Comparison of ENCODE assay signal across 1 cellular context in the genomic region with DNA sequence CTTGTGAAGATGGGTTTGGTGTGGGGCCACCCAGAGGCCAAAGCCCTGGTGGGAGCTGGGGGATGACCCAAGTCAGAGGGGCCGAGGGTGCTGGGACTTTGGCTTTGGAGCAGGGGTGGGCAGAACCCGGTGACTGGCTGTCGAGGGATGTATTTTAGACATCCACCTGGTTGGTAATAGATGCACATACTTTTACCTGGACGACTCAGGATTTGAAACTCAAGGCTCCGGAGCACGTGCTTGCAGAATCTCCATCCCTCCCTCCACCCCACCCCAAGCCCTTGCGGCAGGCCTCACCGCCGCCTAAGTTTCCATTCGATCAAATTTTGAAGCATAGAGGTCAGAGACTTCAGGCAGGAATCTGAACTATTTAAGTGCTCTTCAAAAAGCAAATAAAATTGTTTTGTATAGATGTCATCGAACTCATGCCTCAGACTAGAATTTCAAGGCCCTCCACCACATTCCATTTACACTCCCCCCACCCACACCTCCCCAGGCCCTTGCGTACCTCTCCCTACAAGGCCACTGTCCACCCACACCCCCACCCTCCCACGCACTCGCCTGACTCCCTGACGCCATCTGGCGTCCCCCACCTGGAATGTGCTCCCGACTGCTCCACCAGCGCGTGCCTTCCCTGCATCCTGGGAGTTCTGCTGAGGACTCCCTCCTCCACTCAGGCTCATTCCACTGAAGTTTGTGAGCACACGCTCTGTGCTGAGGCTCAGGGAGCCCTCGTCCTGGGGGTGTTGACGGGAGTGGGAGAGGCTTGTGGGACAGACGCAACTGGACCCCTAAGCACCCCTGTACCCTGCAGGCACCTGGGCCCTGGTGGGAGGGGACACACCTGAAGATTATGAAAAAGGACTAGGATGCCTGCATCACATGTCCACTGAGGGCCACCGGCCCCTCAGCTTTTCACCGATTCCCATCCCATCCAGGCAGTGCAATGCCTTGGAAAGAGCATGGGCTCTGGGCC.
A peak's percentile ranks its signal among the peaks of the same experiment; 100 is the strongest.
TF ChIP-seq lines count a peak whose summit lies in the region.

No MANE protein-coding gene starts in this region.

TF ChIP-seq in HepG2, 621 proteins besides CTCF, POLR2A, EP300 and RAD21 (continued from another document and continues in another):
- TF ChIP-seq, protein P1, sequence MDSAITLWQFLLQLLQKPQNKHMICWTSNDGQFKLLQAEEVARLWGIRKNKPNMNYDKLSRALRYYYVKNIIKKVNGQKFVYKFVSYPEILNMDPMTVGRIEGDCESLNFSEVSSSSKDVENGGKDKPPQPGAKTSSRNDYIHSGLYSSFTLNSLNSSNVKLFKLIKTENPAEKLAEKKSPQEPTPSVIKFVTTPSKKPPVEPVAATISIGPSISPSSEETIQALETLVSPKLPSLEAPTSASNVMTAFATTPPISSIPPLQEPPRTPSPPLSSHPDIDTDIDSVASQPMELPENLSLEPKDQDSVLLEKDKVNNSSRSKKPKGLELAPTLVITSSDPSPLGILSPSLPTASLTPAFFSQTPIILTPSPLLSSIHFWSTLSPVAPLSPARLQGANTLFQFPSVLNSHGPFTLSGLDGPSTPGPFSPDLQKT (CRISPR knock-in tag; IDR thresholded peaks at IDR 0.05; ENCODE audit: borderline replicate concordance): no peak
- TF ChIP-seq, protein P2, sequence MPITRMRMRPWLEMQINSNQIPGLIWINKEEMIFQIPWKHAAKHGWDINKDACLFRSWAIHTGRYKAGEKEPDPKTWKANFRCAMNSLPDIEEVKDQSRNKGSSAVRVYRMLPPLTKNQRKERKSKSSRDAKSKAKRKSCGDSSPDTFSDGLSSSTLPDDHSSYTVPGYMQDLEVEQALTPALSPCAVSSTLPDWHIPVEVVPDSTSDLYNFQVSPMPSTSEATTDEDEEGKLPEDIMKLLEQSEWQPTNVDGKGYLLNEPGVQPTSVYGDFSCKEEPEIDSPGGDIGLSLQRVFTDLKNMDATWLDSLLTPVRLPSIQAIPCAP (CRISPR knock-in tag; IDR thresholded peaks at IDR 0.05; ENCODE audit: low read depth): no peak; the same call in 1 of the 2 replicates
- TF ChIP-seq MTA1 (CRISPR knock-in tag; IDR thresholded peaks at IDR 0.05; ENCODE audit: borderline replicate concordance): peak; percentile 70; the same call in 1 of the 2 replicates
- TF ChIP-seq SMARCC2 (IDR thresholded peaks at IDR 0.05): no peak
- TF ChIP-seq NFIC (IDR thresholded peaks at IDR 0.05; ENCODE audit: low read length): no peak
- TF ChIP-seq, protein P3, sequence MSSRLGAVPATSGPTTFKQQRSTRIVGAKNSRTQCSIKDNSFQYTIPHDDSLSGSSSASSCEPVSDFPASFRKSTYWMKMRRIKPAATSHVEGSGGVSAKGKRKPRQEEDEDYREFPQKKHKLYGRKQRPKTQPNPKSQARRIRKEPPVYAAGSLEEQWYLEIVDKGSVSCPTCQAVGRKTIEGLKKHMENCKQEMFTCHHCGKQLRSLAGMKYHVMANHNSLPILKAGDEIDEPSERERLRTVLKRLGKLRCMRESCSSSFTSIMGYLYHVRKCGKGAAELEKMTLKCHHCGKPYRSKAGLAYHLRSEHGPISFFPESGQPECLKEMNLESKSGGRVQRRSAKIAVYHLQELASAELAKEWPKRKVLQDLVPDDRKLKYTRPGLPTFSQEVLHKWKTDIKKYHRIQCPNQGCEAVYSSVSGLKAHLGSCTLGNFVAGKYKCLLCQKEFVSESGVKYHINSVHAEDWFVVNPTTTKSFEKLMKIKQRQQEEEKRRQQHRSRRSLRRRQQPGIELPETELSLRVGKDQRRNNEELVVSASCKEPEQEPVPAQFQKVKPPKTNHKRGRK (CRISPR knock-in tag; IDR thresholded peaks at IDR 0.05): no peak
- TF ChIP-seq ZNF883 (CRISPR knock-in tag; IDR thresholded peaks at IDR 0.05; ENCODE audit: not compliant biosample characterization): no peak
- no peak for TF ChIP-seq RFXANK (CRISPR knock-in tag; IDR thresholded peaks at IDR 0.05)
- no peak for TF ChIP-seq DNMT1 (CRISPR knock-in tag; IDR thresholded peaks at IDR 0.05)
- TF ChIP-seq, protein P4, sequence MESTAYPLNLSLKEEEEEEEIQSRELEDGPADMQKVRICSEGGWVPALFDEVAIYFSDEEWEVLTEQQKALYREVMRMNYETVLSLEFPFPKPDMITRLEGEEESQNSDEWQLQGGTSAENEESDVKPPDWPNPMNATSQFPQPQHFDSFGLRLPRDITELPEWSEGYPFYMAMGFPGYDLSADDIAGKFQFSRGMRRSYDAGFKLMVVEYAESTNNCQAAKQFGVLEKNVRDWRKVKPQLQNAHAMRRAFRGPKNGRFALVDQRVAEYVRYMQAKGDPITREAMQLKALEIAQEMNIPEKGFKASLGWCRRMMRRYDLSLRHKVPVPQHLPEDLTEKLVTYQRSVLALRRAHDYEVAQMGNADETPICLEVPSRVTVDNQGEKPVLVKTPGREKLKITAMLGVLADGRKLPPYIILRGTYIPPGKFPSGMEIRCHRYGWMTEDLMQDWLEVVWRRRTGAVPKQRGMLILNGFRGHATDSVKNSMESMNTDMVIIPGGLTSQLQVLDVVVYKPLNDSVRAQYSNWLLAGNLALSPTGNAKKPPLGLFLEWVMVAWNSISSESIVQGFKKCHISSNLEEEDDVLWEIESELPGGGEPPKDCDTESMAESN (CRISPR knock-in tag; conservative IDR thresholded peaks at IDR 0.05): peak; percentile 55; the same call in 1 of the 2 replicates
- TF ChIP-seq ZNF460 (CRISPR knock-in tag; IDR thresholded peaks at IDR 0.05; ENCODE audit: borderline replicate concordance): no peak
- TF ChIP-seq SMAD1 (CRISPR knock-in tag; IDR thresholded peaks at IDR 0.05; ENCODE audit: borderline replicate concordance, low read depth): no peak
- TF ChIP-seq CBX2 (IDR thresholded peaks at IDR 0.05; ENCODE audit: low read depth, low read length): no peak
- TF ChIP-seq CBX2 (CRISPR knock-in tag; IDR thresholded peaks at IDR 0.05; ENCODE audit: low read depth): no peak
- TF ChIP-seq, protein P5, sequence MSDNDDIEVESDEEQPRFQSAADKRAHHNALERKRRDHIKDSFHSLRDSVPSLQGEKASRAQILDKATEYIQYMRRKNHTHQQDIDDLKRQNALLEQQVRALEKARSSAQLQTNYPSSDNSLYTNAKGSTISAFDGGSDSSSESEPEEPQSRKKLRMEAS (IDR thresholded peaks at IDR 0.05): 0 out of 2 replicates have a peak, but pooled peaks have one; percentile 29
- TF ChIP-seq XBP1 (CRISPR knock-in tag; IDR thresholded peaks at IDR 0.05): no peak
- TF ChIP-seq ERF (CRISPR knock-in tag; IDR thresholded peaks at IDR 0.05): no peak
- TF ChIP-seq, protein P6, sequence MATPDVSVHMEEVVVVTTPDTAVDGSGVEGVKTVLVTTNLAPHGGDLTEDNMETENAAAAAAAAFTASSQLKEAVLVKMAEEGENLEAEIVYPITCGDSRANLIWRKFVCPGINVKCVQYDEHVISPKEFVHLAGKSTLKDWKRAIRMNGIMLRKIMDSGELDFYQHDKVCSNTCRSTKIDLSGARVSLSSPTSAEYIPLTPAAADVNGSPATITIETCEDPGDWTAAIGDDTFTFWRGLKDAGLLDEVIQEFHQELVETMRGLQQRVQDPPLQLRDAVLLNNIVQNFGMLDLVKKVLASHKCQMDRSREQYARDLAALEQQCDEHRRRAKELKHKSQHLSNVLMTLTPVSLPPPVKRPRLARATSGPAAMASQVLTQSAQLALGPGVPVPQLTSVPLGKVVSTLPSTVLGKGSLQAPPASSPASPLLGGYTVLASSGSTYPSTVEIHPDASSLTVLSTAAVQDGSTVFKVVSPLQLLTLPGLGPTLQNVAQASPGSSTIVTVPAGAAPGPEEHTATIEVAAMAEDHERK (CRISPR knock-in tag; IDR thresholded peaks at IDR 0.05; ENCODE audit: low read depth): no peak
- TF ChIP-seq NCOR1 (IDR thresholded peaks at IDR 0.05; ENCODE audit: borderline replicate concordance, low read length): no peak
- TF ChIP-seq ZNF550 (CRISPR knock-in tag; IDR thresholded peaks at IDR 0.05; ENCODE audit: borderline replicate concordance): no peak
- no peak for TF ChIP-seq MBD4 (IDR thresholded peaks at IDR 0.05; ENCODE audit: borderline replicate concordance, low read length)
- no peak for TF ChIP-seq CC2D1A (CRISPR knock-in tag; IDR thresholded peaks at IDR 0.05)
- TF ChIP-seq SATB2 (CRISPR knock-in tag; IDR thresholded peaks at IDR 0.05): no peak
- peak; percentile 98 for TF ChIP-seq TEAD3 (CRISPR knock-in tag; optimal IDR thresholded peaks at IDR 0.05; ENCODE audit: borderline replicate concordance)
- TF ChIP-seq ZNF703 (CRISPR knock-in tag; IDR thresholded peaks at IDR 0.05; ENCODE audit: borderline replicate concordance): no peak
- no peak for TF ChIP-seq ZIK1 (CRISPR knock-in tag; IDR thresholded peaks at IDR 0.05; ENCODE audit: borderline replicate concordance, low read depth)
- TF ChIP-seq ARHGAP35 (CRISPR knock-in tag; IDR thresholded peaks at IDR 0.05; ENCODE audit: borderline replicate concordance): no peak
- no peak for TF ChIP-seq ZNF850 (CRISPR knock-in tag; conservative IDR thresholded peaks at IDR 0.05)
- TF ChIP-seq NR2F2 (IDR thresholded peaks at IDR 0.05; ENCODE audit: borderline replicate concordance, low read depth): peak; percentile 61; the same call in 1 of the 2 replicates
- TF ChIP-seq, protein P7, sequence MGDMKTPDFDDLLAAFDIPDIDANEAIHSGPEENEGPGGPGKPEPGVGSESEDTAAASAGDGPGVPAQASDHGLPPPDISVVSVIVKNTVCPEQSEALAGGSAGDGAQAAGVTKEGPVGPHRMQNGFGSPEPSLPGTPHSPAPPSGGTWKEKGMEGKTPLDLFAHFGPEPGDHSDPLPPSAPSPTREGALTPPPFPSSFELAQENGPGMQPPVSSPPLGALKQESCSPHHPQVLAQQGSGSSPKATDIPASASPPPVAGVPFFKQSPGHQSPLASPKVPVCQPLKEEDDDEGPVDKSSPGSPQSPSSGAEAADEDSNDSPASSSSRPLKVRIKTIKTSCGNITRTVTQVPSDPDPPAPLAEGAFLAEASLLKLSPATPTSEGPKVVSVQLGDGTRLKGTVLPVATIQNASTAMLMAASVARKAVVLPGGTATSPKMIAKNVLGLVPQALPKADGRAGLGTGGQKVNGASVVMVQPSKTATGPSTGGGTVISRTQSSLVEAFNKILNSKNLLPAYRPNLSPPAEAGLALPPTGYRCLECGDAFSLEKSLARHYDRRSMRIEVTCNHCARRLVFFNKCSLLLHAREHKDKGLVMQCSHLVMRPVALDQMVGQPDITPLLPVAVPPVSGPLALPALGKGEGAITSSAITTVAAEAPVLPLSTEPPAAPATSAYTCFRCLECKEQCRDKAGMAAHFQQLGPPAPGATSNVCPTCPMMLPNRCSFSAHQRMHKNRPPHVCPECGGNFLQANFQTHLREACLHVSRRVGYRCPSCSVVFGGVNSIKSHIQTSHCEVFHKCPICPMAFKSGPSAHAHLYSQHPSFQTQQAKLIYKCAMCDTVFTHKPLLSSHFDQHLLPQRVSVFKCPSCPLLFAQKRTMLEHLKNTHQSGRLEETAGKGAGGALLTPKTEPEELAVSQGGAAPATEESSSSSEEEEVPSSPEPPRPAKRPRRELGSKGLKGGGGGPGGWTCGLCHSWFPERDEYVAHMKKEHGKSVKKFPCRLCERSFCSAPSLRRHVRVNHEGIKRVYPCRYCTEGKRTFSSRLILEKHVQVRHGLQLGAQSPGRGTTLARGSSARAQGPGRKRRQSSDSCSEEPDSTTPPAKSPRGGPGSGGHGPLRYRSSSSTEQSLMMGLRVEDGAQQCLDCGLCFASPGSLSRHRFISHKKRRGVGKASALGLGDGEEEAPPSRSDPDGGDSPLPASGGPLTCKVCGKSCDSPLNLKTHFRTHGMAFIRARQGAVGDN (CRISPR knock-in tag; IDR thresholded peaks at IDR 0.05): peak; percentile 89
- no peak for TF ChIP-seq MTA3 (CRISPR knock-in tag; IDR thresholded peaks at IDR 0.05)
- no peak for TF ChIP-seq ZNF782 (CRISPR knock-in tag; IDR thresholded peaks at IDR 0.05; ENCODE audit: borderline replicate concordance)
- no peak for TF ChIP-seq TMF1 (CRISPR knock-in tag; IDR thresholded peaks at IDR 0.05; ENCODE audit: low read depth)
- no peak for TF ChIP-seq MAFF (IDR thresholded peaks at IDR 0.05; ENCODE audit: low read depth, low read length)
- peak; percentile 54 for TF ChIP-seq HDAC2 (CRISPR knock-in tag; IDR thresholded peaks at IDR 0.05)
- TF ChIP-seq, protein P8, sequence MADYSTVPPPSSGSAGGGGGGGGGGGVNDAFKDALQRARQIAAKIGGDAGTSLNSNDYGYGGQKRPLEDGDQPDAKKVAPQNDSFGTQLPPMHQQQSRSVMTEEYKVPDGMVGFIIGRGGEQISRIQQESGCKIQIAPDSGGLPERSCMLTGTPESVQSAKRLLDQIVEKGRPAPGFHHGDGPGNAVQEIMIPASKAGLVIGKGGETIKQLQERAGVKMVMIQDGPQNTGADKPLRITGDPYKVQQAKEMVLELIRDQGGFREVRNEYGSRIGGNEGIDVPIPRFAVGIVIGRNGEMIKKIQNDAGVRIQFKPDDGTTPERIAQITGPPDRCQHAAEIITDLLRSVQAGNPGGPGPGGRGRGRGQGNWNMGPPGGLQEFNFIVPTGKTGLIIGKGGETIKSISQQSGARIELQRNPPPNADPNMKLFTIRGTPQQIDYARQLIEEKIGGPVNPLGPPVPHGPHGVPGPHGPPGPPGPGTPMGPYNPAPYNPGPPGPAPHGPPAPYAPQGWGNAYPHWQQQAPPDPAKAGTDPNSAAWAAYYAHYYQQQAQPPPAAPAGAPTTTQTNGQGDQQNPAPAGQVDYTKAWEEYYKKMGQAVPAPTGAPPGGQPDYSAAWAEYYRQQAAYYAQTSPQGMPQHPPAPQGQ (CRISPR knock-in tag; IDR thresholded peaks at IDR 0.05; ENCODE audit: borderline replicate concordance): no peak
